In the genomic region with DNA sequence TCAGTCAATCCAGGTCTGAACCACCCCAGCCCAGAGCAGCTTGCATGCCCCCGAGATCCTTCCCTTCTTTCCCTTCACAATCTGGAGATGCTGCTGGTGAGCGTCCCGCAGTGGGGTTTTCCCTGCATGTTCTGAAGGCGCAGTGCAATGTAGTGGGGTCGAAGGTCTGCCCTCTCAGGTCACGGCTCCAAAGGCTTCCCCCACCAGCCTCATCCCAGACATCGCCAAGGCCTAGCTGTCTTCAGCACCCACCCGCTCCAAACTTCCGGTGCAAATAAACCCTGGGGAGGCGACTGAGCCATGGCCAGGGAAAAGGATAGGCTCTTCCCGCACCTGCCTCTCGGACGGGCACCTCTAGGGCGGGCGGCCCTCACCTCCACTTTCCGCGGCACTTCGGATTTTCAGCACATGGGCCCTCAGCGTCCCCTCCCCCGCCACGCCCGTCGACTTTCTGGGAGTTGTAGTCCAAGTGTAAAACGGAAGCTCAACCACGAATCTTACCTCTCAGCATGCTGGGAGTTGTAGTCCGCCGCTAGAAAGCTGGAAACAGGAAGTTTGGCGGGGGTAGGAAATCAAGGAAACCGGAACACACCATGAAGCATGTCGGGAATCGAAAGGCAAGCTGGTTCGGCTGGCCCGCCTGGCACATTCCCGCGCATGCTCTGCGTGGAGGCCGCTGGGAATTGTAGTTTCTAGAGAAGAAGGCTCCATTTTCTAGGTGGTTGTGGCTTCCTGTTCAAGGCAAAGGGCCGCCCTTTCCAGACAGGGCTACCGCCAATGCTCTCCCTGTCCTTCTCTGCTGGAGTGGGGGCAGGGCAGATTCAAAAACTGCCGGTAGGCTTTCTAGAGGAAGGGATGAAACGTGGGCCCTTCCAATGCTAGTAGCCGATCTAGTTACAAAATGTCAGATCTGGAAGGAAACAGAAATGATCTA, we compare ENCODE assay signal across 1 cellular context.
TF ChIP-seq lines count a peak whose summit lies in the region.

A gene (minus strand): TSS at position 410 of the 934 bp plus-strand sequence. CDS start 2,384 bp downstream, outside the sequence.

TF ChIP-seq in K562, 482 proteins besides CTCF, POLR2A, EP300 and RAD21 (continued from another document and continues in another):
- TF ChIP-seq, protein P1, sequence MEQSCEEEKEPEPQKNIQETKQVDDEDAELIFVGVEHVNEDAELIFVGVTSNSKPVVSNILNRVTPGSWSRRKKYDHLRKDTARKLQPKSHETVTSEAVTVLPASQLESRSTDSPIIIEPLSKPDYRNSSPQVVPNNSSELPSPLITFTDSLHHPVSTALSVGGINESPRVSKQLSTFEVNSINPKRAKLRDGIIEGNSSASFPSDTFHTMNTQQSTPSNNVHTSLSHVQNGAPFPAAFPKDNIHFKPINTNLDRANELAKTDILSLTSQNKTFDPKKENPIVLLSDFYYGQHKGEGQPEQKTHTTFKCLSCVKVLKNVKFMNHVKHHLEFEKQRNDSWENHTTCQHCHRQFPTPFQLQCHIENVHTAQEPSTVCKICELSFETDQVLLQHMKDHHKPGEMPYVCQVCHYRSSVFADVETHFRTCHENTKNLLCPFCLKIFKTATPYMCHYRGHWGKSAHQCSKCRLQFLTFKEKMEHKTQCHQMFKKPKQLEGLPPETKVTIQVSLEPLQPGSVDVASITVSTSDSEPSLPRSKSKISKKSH (CRISPR knock-in tag; IDR thresholded peaks at IDR 0.05): no peak
- TF ChIP-seq ZNF212 (CRISPR knock-in tag; IDR thresholded peaks at IDR 0.05) (no peak), ZNF41 (CRISPR knock-in tag; conservative IDR thresholded peaks at IDR 0.05) (0 out of 2 replicates have a peak, but pooled peaks have one; percentile 10), SNRNP70 (optimal IDR thresholded peaks at IDR 0.05; ENCODE audit: low read depth, low read length) (no peak), KDM2B (CRISPR knock-in tag; IDR thresholded peaks at IDR 0.05) (no peak), BCL6 (CRISPR knock-in tag; IDR thresholded peaks at IDR 0.05) (no peak), BRF1 (IDR thresholded peaks at IDR 0.05; ENCODE audit: borderline replicate concordance, extremely low read depth, insufficient read length) (no peak), GATAD2A (IDR thresholded peaks at IDR 0.05) (no peak), FOXA1 (IDR thresholded peaks at IDR 0.05; ENCODE audit: borderline replicate concordance) (no peak), DNMT1 (IDR thresholded peaks at IDR 0.05) (0 out of 2 replicates have a peak, but pooled peaks have one; percentile 37), KLF16 (IDR thresholded peaks at IDR 0.05) (no peak), BDP1 (IDR thresholded peaks at IDR 0.05; ENCODE audit: insufficient read depth, insufficient read length) (no peak), PHTF2 (CRISPR knock-in tag; IDR thresholded peaks at IDR 0.05) (no peak), FIP1L1 (IDR thresholded peaks at IDR 0.05; ENCODE audit: low read depth, low read length, poor library complexity, severe bottlenecking) (peak; percentile 21), SAP30 (IDR thresholded peaks at IDR 0.05; ENCODE audit: borderline replicate concordance, insufficient read depth, low read depth, low read length, poor library complexity, severe bottlenecking) (peak; percentile 89), LEF1 (IDR thresholded peaks at IDR 0.05) (no peak), ILK (tag; IDR thresholded peaks at IDR 0.05; ENCODE audit: borderline replicate concordance, low read depth) (no peak), XRCC4 (IDR thresholded peaks at IDR 0.05; ENCODE audit: extremely low read depth, insufficient read depth, insufficient read length) (no peak), NCOR1 (IDR thresholded peaks at IDR 0.05) (peak; percentile 5), SIX5 (IDR thresholded peaks at IDR 0.05; ENCODE audit: borderline replicate concordance in 1 of 2, insufficient read depth in 1 of 2, low read depth in 1 of 2, low read length in 2 of 2) (peak; percentile 96 to 98), ZNF431 (CRISPR knock-in tag; IDR thresholded peaks at IDR 0.05) (no peak), HDAC6 (IDR thresholded peaks at IDR 0.05; ENCODE audit: low read depth, low read length) (no peak), KLF13 (tag; IDR thresholded peaks at IDR 0.05; ENCODE audit: borderline replicate concordance, low read depth) (peak; percentile 61), PML (IDR thresholded peaks at IDR 0.05; ENCODE audit: low read length) (peak; percentile 63; the same call in 1 of the 2 replicates), CHD1 (IDR thresholded peaks at IDR 0.05; ENCODE audit: low read length) (no peak), WHSC1 (IDR thresholded peaks at IDR 0.05; ENCODE audit: low read length) (no peak), MECOM (CRISPR knock-in tag; IDR thresholded peaks at IDR 0.05) (no peak), MAFF (IDR thresholded peaks at IDR 0.05; ENCODE audit: low read length) (peak; percentile 18; the same call in 1 of the 2 replicates), ZNF561 (CRISPR knock-in tag; conservative IDR thresholded peaks at IDR 0.05) (no peak), KAT7 (CRISPR knock-in tag; IDR thresholded peaks at IDR 0.05; ENCODE audit: borderline replicate concordance) (peak; percentile 94; the same call in 1 of the 2 replicates), KLF6 (CRISPR knock-in tag; IDR thresholded peaks at IDR 0.05; ENCODE audit: borderline replicate concordance) (peak; percentile 73; the same call in 1 of the 2 replicates), NFYB (IDR thresholded peaks at IDR 0.05; ENCODE audit: extremely low read depth, insufficient read length) (no peak), ZNF589 (CRISPR knock-in tag; IDR thresholded peaks at IDR 0.05; ENCODE audit: low read depth) (peak; percentile 68; the same call in 1 of the 2 replicates), ETV6 (IDR thresholded peaks at IDR 0.05; ENCODE audit: borderline replicate concordance in 1 of 2, low read depth in 2 of 2, low read length in 1 of 2) (no peak), ETV6 (CRISPR knock-in tag; IDR thresholded peaks at IDR 0.05; ENCODE audit: borderline replicate concordance) (no peak; the same call in 1 of the 2 replicates), ZNF311 (CRISPR knock-in tag; IDR thresholded peaks at IDR 0.05) (no peak), EZH2 (IDR thresholded peaks at IDR 0.05; ENCODE audit: borderline replicate concordance, low read depth, low read length) (no peak), ZNF445 (CRISPR knock-in tag; IDR thresholded peaks at IDR 0.05; ENCODE audit: low read depth) (no peak), ZKSCAN1 (IDR thresholded peaks at IDR 0.05; ENCODE audit: low read depth, low read length) (peak; percentile 53; the same call in 1 of the 2 replicates)
- TF ChIP-seq, protein P2, sequence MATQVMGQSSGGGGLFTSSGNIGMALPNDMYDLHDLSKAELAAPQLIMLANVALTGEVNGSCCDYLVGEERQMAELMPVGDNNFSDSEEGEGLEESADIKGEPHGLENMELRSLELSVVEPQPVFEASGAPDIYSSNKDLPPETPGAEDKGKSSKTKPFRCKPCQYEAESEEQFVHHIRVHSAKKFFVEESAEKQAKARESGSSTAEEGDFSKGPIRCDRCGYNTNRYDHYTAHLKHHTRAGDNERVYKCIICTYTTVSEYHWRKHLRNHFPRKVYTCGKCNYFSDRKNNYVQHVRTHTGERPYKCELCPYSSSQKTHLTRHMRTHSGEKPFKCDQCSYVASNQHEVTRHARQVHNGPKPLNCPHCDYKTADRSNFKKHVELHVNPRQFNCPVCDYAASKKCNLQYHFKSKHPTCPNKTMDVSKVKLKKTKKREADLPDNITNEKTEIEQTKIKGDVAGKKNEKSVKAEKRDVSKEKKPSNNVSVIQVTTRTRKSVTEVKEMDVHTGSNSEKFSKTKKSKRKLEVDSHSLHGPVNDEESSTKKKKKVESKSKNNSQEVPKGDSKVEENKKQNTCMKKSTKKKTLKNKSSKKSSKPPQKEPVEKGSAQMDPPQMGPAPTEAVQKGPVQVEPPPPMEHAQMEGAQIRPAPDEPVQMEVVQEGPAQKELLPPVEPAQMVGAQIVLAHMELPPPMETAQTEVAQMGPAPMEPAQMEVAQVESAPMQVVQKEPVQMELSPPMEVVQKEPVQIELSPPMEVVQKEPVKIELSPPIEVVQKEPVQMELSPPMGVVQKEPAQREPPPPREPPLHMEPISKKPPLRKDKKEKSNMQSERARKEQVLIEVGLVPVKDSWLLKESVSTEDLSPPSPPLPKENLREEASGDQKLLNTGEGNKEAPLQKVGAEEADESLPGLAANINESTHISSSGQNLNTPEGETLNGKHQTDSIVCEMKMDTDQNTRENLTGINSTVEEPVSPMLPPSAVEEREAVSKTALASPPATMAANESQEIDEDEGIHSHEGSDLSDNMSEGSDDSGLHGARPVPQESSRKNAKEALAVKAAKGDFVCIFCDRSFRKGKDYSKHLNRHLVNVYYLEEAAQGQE (CRISPR knock-in tag; IDR thresholded peaks at IDR 0.05; ENCODE audit: low read depth): peak; percentile 67; the same call in 1 of the 2 replicates
- TF ChIP-seq, protein P3, sequence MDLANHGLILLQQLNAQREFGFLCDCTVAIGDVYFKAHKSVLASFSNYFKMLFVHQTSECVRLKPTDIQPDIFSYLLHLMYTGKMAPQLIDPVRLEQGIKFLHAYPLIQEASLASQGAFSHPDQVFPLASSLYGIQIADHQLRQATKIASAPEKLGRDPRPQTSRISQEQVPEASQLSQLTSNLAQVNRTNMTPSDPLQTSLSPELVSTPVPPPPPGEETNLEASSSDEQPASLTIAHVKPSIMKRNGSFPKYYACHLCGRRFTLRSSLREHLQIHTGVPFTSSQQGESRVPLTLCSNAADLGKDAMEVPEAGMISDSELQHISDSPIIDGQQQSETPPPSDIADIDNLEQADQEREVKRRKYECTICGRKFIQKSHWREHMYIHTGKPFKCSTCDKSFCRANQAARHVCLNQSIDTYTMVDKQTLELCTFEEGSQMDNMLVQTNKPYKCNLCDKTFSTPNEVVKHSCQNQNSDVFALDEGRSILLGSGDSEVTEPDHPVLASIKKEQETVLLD (IDR thresholded peaks at IDR 0.05): peak; percentile 95
- TF ChIP-seq, protein P4, sequence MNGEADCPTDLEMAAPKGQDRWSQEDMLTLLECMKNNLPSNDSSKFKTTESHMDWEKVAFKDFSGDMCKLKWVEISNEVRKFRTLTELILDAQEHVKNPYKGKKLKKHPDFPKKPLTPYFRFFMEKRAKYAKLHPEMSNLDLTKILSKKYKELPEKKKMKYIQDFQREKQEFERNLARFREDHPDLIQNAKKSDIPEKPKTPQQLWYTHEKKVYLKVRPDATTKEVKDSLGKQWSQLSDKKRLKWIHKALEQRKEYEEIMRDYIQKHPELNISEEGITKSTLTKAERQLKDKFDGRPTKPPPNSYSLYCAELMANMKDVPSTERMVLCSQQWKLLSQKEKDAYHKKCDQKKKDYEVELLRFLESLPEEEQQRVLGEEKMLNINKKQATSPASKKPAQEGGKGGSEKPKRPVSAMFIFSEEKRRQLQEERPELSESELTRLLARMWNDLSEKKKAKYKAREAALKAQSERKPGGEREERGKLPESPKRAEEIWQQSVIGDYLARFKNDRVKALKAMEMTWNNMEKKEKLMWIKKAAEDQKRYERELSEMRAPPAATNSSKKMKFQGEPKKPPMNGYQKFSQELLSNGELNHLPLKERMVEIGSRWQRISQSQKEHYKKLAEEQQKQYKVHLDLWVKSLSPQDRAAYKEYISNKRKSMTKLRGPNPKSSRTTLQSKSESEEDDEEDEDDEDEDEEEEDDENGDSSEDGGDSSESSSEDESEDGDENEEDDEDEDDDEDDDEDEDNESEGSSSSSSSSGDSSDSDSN (IDR thresholded peaks at IDR 0.05; ENCODE audit: borderline replicate concordance in 1 of 2, low read depth in 2 of 2, low read length in 2 of 2): 0 out of 4 replicates have a peak, but pooled peaks of 1 of the 2 experiments have one; percentile 59
- TF ChIP-seq, protein P5, sequence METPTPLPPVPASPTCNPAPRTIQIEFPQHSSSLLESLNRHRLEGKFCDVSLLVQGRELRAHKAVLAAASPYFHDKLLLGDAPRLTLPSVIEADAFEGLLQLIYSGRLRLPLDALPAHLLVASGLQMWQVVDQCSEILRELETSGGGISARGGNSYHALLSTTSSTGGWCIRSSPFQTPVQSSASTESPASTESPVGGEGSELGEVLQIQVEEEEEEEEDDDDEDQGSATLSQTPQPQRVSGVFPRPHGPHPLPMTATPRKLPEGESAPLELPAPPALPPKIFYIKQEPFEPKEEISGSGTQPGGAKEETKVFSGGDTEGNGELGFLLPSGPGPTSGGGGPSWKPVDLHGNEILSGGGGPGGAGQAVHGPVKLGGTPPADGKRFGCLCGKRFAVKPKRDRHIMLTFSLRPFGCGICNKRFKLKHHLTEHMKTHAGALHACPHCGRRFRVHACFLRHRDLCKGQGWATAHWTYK (CRISPR knock-in tag; IDR thresholded peaks at IDR 0.05): peak; percentile 92; the same call in 1 of the 2 replicates
- TF ChIP-seq, protein P6, sequence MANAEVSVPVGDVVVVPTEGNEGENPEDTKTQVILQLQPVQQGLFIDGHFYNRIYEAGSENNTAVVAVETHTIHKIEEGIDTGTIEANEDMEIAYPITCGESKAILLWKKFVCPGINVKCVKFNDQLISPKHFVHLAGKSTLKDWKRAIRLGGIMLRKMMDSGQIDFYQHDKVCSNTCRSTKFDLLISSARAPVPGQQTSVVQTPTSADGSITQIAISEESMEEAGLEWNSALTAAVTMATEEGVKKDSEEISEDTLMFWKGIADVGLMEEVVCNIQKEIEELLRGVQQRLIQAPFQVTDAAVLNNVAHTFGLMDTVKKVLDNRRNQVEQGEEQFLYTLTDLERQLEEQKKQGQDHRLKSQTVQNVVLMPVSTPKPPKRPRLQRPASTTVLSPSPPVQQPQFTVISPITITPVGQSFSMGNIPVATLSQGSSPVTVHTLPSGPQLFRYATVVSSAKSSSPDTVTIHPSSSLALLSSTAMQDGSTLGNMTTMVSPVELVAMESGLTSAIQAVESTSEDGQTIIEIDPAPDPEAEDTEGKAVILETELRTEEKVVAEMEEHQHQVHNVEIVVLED (CRISPR knock-in tag; IDR thresholded peaks at IDR 0.05): peak; percentile 73
- TF ChIP-seq, protein P7, sequence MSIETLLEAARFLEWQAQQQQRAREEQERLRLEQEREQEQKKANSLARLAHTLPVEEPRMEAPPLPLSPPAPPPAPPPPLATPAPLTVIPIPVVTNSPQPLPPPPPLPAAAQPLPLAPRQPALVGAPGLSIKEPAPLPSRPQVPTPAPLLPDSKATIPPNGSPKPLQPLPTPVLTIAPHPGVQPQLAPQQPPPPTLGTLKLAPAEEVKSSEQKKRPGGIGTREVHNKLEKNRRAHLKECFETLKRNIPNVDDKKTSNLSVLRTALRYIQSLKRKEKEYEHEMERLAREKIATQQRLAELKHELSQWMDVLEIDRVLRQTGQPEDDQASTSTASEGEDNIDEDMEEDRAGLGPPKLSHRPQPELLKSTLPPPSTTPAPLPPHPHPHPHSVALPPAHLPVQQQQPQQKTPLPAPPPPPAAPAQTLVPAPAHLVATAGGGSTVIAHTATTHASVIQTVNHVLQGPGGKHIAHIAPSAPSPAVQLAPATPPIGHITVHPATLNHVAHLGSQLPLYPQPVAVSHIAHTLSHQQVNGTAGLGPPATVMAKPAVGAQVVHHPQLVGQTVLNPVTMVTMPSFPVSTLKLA (conservative IDR thresholded peaks at IDR 0.05): peak; percentile 96 to 98
- TF ChIP-seq, protein P8, sequence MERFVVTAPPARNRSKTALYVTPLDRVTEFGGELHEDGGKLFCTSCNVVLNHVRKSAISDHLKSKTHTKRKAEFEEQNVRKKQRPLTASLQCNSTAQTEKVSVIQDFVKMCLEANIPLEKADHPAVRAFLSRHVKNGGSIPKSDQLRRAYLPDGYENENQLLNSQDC (CRISPR knock-in tag; IDR thresholded peaks at IDR 0.05): no peak
